ENCODE assay signal across 8 cellular contexts in the genomic region with DNA sequence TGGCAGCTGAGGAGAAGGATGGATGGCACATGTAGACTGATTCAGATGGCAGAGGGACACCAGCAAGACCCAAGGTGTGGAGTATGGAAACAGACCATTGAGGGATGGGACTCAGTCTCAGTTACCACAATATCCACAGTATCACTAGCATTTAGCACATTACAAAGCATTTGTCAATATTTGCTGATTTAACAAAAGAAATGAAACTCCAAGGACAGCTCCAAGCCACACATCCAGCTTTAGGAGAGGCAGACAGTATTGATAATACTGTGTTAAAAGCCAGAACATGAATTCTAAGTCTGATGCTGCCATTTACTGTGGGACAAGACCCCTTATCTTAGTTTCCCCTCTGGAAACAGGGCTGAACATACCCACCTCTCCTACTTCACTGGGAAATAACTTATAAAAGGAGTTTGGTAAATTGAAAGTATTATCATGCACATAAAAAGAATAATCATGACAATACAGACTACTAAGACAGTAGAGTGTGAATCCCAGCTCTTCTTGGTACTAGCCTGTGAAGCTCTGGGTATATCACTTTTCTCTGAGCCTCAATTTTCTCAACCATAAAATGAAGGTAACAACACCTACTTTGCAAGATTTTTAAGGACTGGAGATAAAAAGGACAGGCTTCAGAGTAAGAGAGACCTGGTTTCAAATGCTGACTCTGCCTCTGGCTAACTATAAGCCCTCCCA. TPM values are rescaled to one million over a fixed set of nuclear protein-coding genes. Genes with fewer than 3 reads are reported as not detected.
DNase-seq lines count a peak whose midpoint lies in the region; ATAC-seq and TF ChIP-seq lines count a peak whose summit lies in the region.

No MANE protein-coding gene starts in this region.

- 0 out of 2 replicates have a peak, but pooled peaks cover 1% of the 10 kb centered on the region for H3F3A ChIP-seq in OCI-LY1 (ENCODE audit: insufficient read depth, low read length)

- BruUV-seq in Calu3 (replicated peaks; lab: Mats Ljungman, UMichigan), result TSS peak; percentile 1

- TF ChIP-seq CTCF in Calu3 (IDR thresholded peaks at IDR 0.05; ENCODE audit: unreplicated experiment) (no peak), OCI-LY1 (IDR thresholded peaks at IDR 0.05; ENCODE audit: low read length) (no peak), endodermal cell (conservative IDR thresholded peaks at IDR 0.05) (no peak)

- no peak overlapping the region for H2AFZ ChIP-seq in OCI-LY1 (ENCODE audit: low read length)

- DNase-seq in Calu3, result no peak
- DNase-seq in endodermal cell, result no peak
- DNase-seq in NCI-H2171 treated with DMSO at 0.1 percent for 48 hours (lab: John Stamatoyannopoulos, UW), result no peak
- no peak for DNase-seq in iPS-NIHi7 (ENCODE audit: extremely low spot score)
- DNase-seq in stimulated activated CD8-positive, alpha-beta memory T cell treated with anti-CD3 and anti-CD28 coated beads, Interleukin-4, amount 100 ng/mL, for 48 hours, result no peak

- H3K4me2 ChIP-seq in OCI-LY1 (ENCODE audit: low read length), result peak overlapping the region; percentile 45

- H3K36me3 Mint-ChIP-seq in Calu3 (ENCODE audit: insufficient read depth, unreplicated experiment) (peaks cover 98% of the 10 kb centered on the region), endodermal cell (ENCODE audit: low read depth) (peaks cover 56% of the 10 kb centered on the region)

- H3K4me3 ChIP-seq in OCI-LY1 (ENCODE audit: low read depth, low read length, poor library complexity, severe bottlenecking) (peak overlapping the region; percentile 12), endodermal cell (ENCODE audit: low read length) (peak overlapping the region; percentile 35), rectal smooth muscle tissue (ENCODE audit: low read length) (no peak overlapping the region)

- peak overlapping the region; percentile 96 for H3K27ac ChIP-seq in OCI-LY1 (ENCODE audit: low read depth, low read length, poor library complexity, severe bottlenecking)
- peak overlapping the region; percentile 4 for H3K27ac ChIP-seq in endodermal cell (ENCODE audit: low read depth, low read length)
- H3K27ac ChIP-seq in rectal smooth muscle tissue (ENCODE audit: low read depth, low read length), result peak overlapping the region; percentile 71

- no peaks in the 10 kb centered on the region for H4K20me1 ChIP-seq in OCI-LY1 (ENCODE audit: insufficient read depth, low read length)

- H3K9ac ChIP-seq in OCI-LY1 (ENCODE audit: low read length) (peak overlapping the region; percentile 36; the same call in 1 of the 2 replicates), endodermal cell (ENCODE audit: extremely low read depth, low read length, poor library complexity, severe bottlenecking) (peak overlapping the region; percentile 37), rectal smooth muscle tissue (ENCODE audit: low read length) (no peak overlapping the region)

- H3K36me3 ChIP-seq in OCI-LY1 (ENCODE audit: insufficient read depth, low read length) (peaks cover 67% of the 10 kb centered on the region), endodermal cell (ENCODE audit: control insufficient read depth, insufficient read depth, low read length) (peaks cover 38% of the 10 kb centered on the region), rectal smooth muscle tissue (ENCODE audit: control insufficient read depth, insufficient read depth, low read length) (peaks cover 4% of the 10 kb centered on the region)

- no peaks in the 10 kb centered on the region for H3K9me3 Mint-ChIP-seq in Calu3 (ENCODE audit: low read depth, unreplicated experiment)
- H3K9me3 Mint-ChIP-seq in endodermal cell, result no peaks in the 10 kb centered on the region

- H3K4me1 Mint-ChIP-seq in Calu3 (ENCODE audit: low read depth, unreplicated experiment), result peaks cover 100% of the 10 kb centered on the region
- H3K4me1 Mint-ChIP-seq in endodermal cell, result peaks cover 64% of the 10 kb centered on the region

- intact Hi-C loops in Calu3 (cut with micrococcal nuclease; ENCODE audit: unreplicated experiment), result loop anchor here (1.0 to 2.0 kb wide), 3 partner anchors 7 to 15 kb away; no protein-coding TSS in a partner anchor

- H3K27me3 ChIP-seq in OCI-LY1 (ENCODE audit: insufficient read depth, low read length) (no peaks in the 10 kb centered on the region), endodermal cell (ENCODE audit: control insufficient read depth, insufficient read depth, low read length, poor library complexity, severe bottlenecking) (no peaks in the 10 kb centered on the region), rectal smooth muscle tissue (ENCODE audit: control insufficient read depth, insufficient read depth, low read length) (no peaks in the 10 kb centered on the region)

- no peak for ATAC-seq in GM21737 (IDR thresholded peaks at IDR 0.05; ENCODE audit: unreplicated experiment)

- H3K27ac Mint-ChIP-seq in Calu3 (ENCODE audit: unreplicated experiment) (peak overlapping the region; percentile 94), endodermal cell (peak overlapping the region; percentile 88)

- H3K27me3 Mint-ChIP-seq in Calu3 (ENCODE audit: unreplicated experiment) (no peaks in the 10 kb centered on the region), endodermal cell (ENCODE audit: insufficient read depth) (no peaks in the 10 kb centered on the region)

- H3K4me1 ChIP-seq in OCI-LY1 (ENCODE audit: insufficient read depth, low read length, severe bottlenecking) (peaks cover 91% of the 10 kb centered on the region), endodermal cell (ENCODE audit: control insufficient read depth, insufficient read depth, low read length) (peaks cover 28% of the 10 kb centered on the region), rectal smooth muscle tissue (ENCODE audit: control insufficient read depth, insufficient read depth, low read length) (peaks cover 20% of the 10 kb centered on the region)

- CTCF ChIA-PET in Calu3 (lab: Charles Lee), result interaction anchor here (1.0 to 3.9 kb wide), 3 partner anchors 12 to 154 kb away, joined by 4 to 32 read pairs (median 5); partner anchors contain the start of gene BCL2L1

- H3K79me2 ChIP-seq in OCI-LY1 (ENCODE audit: insufficient read depth, low read length), result peaks cover 15% of the 10 kb centered on the region

- no peaks in the 10 kb centered on the region for H3K9me2 ChIP-seq in OCI-LY1 (ENCODE audit: low read depth, low read length)

- no peaks in the 10 kb centered on the region for H3K9me3 ChIP-seq in OCI-LY1 (ENCODE audit: low read length)
- H3K9me3 ChIP-seq in endodermal cell (ENCODE audit: control insufficient read depth, low read length), result no peaks in the 10 kb centered on the region

- peak overlapping the region; percentile 97 for H3K4me3 Mint-ChIP-seq in Calu3 (ENCODE audit: low read depth, unreplicated experiment)
- H3K4me3 Mint-ChIP-seq in endodermal cell, result no peak overlapping the region

RNA-seq across cellular contexts. Expression of gene BCL2L1, which starts 11.1 kb away (rescaled TPM):
- total RNA-seq in Calu3 (2022), result 290 and 321 TPM in 2 replicates
- 10 to 100 TPM; 60.3 to 89.5 TPM for total RNA-seq in endodermal cell
- 46.6 TPM for polyA plus RNA-seq in endodermal cell (2013, experiment 1 of 2)
- polyA plus RNA-seq in endodermal cell (2013, experiment 2 of 2), result 43.2 TPM

RNA-seq across cellular contexts. Expression of gene TPX2, which starts 27.5 kb away (rescaled TPM):
- total RNA-seq in Calu3 (2022) (157 and 179 TPM in 2 replicates), endodermal cell (100 to 1,000 TPM; 108 to 118 TPM)
- 137 TPM for polyA plus RNA-seq in endodermal cell (2013, experiment 1 of 2)
- 134 TPM for polyA plus RNA-seq in endodermal cell (2013, experiment 2 of 2)

Comparison
In these comparisons a context has a peak if more than half of its experiments do, and no peak if none do; other contexts are left out.
1. H3K27ac ChIP-seq: peak in every context shown above with its lines; median percentile 96 in OCI-LY1; 71 in rectal smooth muscle tissue; 4 in endodermal cell.